14 cellular contexts compared by ENCODE assay signal in the genomic region with DNA sequence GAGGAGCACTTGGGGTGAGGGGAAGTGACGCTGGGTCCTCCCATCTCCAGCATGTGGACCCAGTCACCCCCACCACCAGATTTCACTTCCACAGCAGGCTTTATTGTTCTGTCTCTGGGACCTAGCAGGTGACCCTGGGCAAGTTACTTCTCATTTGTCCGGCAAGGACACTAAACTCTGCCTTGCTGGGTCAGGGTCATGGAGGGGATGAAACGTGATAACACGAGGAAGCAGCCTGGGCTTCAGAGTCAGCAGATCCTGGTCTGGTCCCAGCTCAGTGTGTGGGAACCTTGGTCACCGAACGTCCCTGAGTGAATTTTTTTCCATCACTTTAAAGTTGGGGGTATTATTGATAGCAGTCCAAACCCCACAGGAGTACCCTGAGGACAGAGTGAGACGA. TPM values are rescaled to one million over a fixed set of nuclear protein-coding genes. Genes with fewer than 3 reads are reported as not detected.
DNase-seq lines count a peak whose midpoint lies in the region; ATAC-seq and TF ChIP-seq lines count a peak whose summit lies in the region.
"Had no signal": no experiment of that assay in that cellular context is flagged by ENCODE, and none has a peak within 500 bp of the region (broad histone marks: within the 10 kb centered on the region; RNA-seq: fewer than 3 reads in every experiment).

No MANE protein-coding gene starts in this region.

- no peaks in the 10 kb centered on the region for H3K9me3 ChIP-seq in fibroblast of lung (ENCODE audit: control insufficient read depth, insufficient read depth, low read depth, low read length)
- H3K9me3 ChIP-seq in gastrocnemius medialis = no peaks in the 10 kb centered on the region

- TF ChIP-seq CTCF in fibroblast of lung (conservative IDR thresholded peaks at IDR 0.05 in 1 of 2, IDR thresholded peaks at IDR 0.05 in 1 of 2; ENCODE audit: low read depth in 1 of 2, low read length in 2 of 2) (no peak), gastrocnemius medialis (IDR thresholded peaks at IDR 0.05 in 4 of 5, conservative IDR thresholded peaks at IDR 0.05 in 1 of 5) (no peak)

- ATAC-seq in T-cell (replicated peaks in 1 of 4) = no peak
- peak in 1 of 2 donors; percentile 42 for ATAC-seq in gastrocnemius medialis

- H3K4me3 ChIP-seq in fibroblast of lung (replicated peaks in 1 of 4; ENCODE audit: control extremely low read depth in 1 of 4, insufficient read depth in 1 of 4, low read depth in 3 of 4, low read length in 4 of 4) (peak overlapping the region in 3 of 4 experiments; percentile 2 to 42 (median 16)), gastrocnemius medialis (peak overlapping the region in 2 of 4 donors; percentile 8 to 13)

- no peaks in the 10 kb centered on the region for H3K9me3 Mint-ChIP-seq in activated CD4-positive, alpha-beta T cell treated with anti-CD3 and anti-CD28 coated beads, Interleukin-2, amount 10 ng/mL, durations not matched to agents 24 days and 14 days
- H3K9me3 Mint-ChIP-seq in T-cell = no peaks in the 10 kb centered on the region
- no peaks in the 10 kb centered on the region for H3K9me3 Mint-ChIP-seq in T-helper 2 cell treated with Interferon-gamma antibody and Interleukin-4, amounts not matched to agents 5 μg/mL and 100 μg/mL, for 36 hours
- H3K9me3 Mint-ChIP-seq: activated B cell treated with CpG ODN at 0.5 μM for 24 hours had no signal

- H4K20me1 ChIP-seq in fibroblast of lung (ENCODE audit: control insufficient read depth, extremely low read depth, insufficient read depth, low read length) = no peaks in the 10 kb centered on the region

- H3K4me2 ChIP-seq in fibroblast of lung (ENCODE audit: extremely low read depth, insufficient read depth, low read length) = peak overlapping the region; percentile 59
- H3K4me2 ChIP-seq: KMS-11 had no signal

- H3K4me1 Mint-ChIP-seq in activated CD4-positive, alpha-beta T cell treated with anti-CD3 and anti-CD28 coated beads, Interleukin-2, amount 10 ng/mL, durations not matched to agents 24 days and 14 days = peaks cover 29% of the 10 kb centered on the region
- peaks cover 56 to 61% (median 60%) of the 10 kb centered on the region in 3 donors for H3K4me1 Mint-ChIP-seq in T-cell
- H3K4me1 Mint-ChIP-seq in T-helper 2 cell treated with Interferon-gamma antibody and Interleukin-4, amounts not matched to agents 5 μg/mL and 100 μg/mL, for 36 hours (ENCODE audit: low read depth) = peaks cover 31% of the 10 kb centered on the region

- H3K9ac ChIP-seq in fibroblast of lung (ENCODE audit: insufficient read depth, low read length) = no peak overlapping the region
- H3K9ac ChIP-seq: KMS-11 had no signal

- peak overlapping the region; percentile 82 for H3K27ac Mint-ChIP-seq in activated CD4-positive, alpha-beta T cell treated with anti-CD3 and anti-CD28 coated beads, Interleukin-2, amount 10 ng/mL, durations not matched to agents 24 days and 14 days
- peak overlapping the region; percentile 12 to 46 for H3K27ac Mint-ChIP-seq in T-cell
- H3K27ac Mint-ChIP-seq in T-helper 2 cell treated with Interferon-gamma antibody and Interleukin-4, amounts not matched to agents 5 μg/mL and 100 μg/mL, for 36 hours = no peak overlapping the region
- H3K27ac Mint-ChIP-seq: activated B cell treated with CpG ODN at 0.5 μM for 24 hours had no signal

- TF ChIP-seq POLR2A in gastrocnemius medialis (IDR thresholded peaks at IDR 0.05) = no peak

- no peaks in the 10 kb centered on the region for H3K27me3 Mint-ChIP-seq in activated CD4-positive, alpha-beta T cell treated with anti-CD3 and anti-CD28 coated beads, Interleukin-2, amount 10 ng/mL, durations not matched to agents 24 days and 14 days
- H3K27me3 Mint-ChIP-seq in T-cell = no peaks in the 10 kb centered on the region
- H3K27me3 Mint-ChIP-seq in T-helper 2 cell treated with Interferon-gamma antibody and Interleukin-4, amounts not matched to agents 5 μg/mL and 100 μg/mL, for 36 hours (ENCODE audit: low read depth) = no peaks in the 10 kb centered on the region
- H3K27me3 Mint-ChIP-seq: activated B cell treated with CpG ODN at 0.5 μM for 24 hours had no signal

- H3K79me2 ChIP-seq in fibroblast of lung (ENCODE audit: control insufficient read depth, insufficient read depth, low read length) = peaks cover 67% of the 10 kb centered on the region

- H3K27me3 ChIP-seq in fibroblast of lung (ENCODE audit: control insufficient read depth, insufficient read depth, low read length) = no peaks in the 10 kb centered on the region
- H3K27me3 ChIP-seq in gastrocnemius medialis = no peaks in the 10 kb centered on the region

- no peak overlapping the region for H3K27ac ChIP-seq in fibroblast of lung (ENCODE audit: insufficient read depth, low read length)
- peak overlapping the region; percentile 68 to 100 (median 98) for H3K27ac ChIP-seq in gastrocnemius medialis
- H3K27ac ChIP-seq: KMS-11 had no signal

- in situ Hi-C loops in gastrocnemius medialis (cut with MboI; ENCODE audit: low sequenced_read_pairs in 4 of 4) = loop anchor here (5.0 to 25.0 kb wide), 4 partner anchors 165 to 327 kb away; a partner anchor contains a TSS

- H3K4me1 ChIP-seq in fibroblast of lung (ENCODE audit: control insufficient read depth, extremely low read depth, insufficient read depth, low read length) = peaks cover 18% of the 10 kb centered on the region
- H3K4me1 ChIP-seq in gastrocnemius medialis = peaks cover 38 to 51% of the 10 kb centered on the region in 2 donors

- DNase-seq in activated CD4-positive, alpha-beta T cell treated with anti-CD3 and anti-CD28 coated beads, Interleukin-2, amount 10 ng/mL, durations not matched to agents 24 days and 14 days = no peak
- DNase-seq in activated CD4-positive, alpha-beta T cell treated with anti-CD3 and anti-CD28 coated beads, Interleukin-2, amount 50 U/mL, for 48 hours = no peak
- DNase-seq in T-cell (no peak), fibroblast of lung (ENCODE audit: low read depth in 2 of 2) (no peak), gastrocnemius medialis (no peak), NCI-H2171 (lab: John Stamatoyannopoulos, UW) (no peak)
- DNase-seq in T-helper 2 cell treated with Interferon-gamma antibody and Interleukin-4, amounts not matched to agents 5 μg/mL and 100 μg/mL, for 36 hours (ENCODE audit: low spot score) = no peak
- DNase-seq in NK-92 treated with Interleukin-12 subunit alpha and Interleukin-12 subunit beta, amount 100 ng/mL, for 24 hours (lab: John Stamatoyannopoulos, UW) = no peak
- DNase-seq: activated B cell treated with CpG ODN at 0.5 μM for 24 hours; activated gamma-delta T cell; effector CD4-positive, alpha-beta T cell; NCI-H2171 treated with DMSO at 0.1 percent for 48 hours; Right ventricle myocardium superior had no signal

- H2AFZ ChIP-seq in fibroblast of lung (ENCODE audit: low read length) = no peak overlapping the region

- intact Hi-C loops in activated CD4-positive, alpha-beta T cell treated with anti-CD3 and anti-CD28 coated beads, Interleukin-2, amount 10 ng/mL, durations not matched to agents 24 days and 14 days (cut with micrococcal nuclease) = loop anchor here (10.0 kb wide), 1 partner anchor 457 kb away; a partner anchor contains a TSS
- intact Hi-C loops in gastrocnemius medialis (cut with DNase I; ENCODE audit: low total_unique reads) = no loop called here

- POLR2A ChIA-PET in T-cell (lab: Charles Lee) = no interaction called here

- CTCF ChIA-PET in T-cell (lab: Charles Lee) = no interaction called here

- H3K36me3 Mint-ChIP-seq in activated CD4-positive, alpha-beta T cell treated with anti-CD3 and anti-CD28 coated beads, Interleukin-2, amount 10 ng/mL, durations not matched to agents 24 days and 14 days (ENCODE audit: low read depth) = peaks cover 63% of the 10 kb centered on the region
- peaks cover 19% of the 10 kb centered on the region for H3K36me3 Mint-ChIP-seq in T-cell
- peaks cover 55% of the 10 kb centered on the region for H3K36me3 Mint-ChIP-seq in T-helper 2 cell treated with Interferon-gamma antibody and Interleukin-4, amounts not matched to agents 5 μg/mL and 100 μg/mL, for 36 hours (ENCODE audit: low read depth)

- no peak overlapping the region for H3K4me3 Mint-ChIP-seq in activated CD4-positive, alpha-beta T cell treated with anti-CD3 and anti-CD28 coated beads, Interleukin-2, amount 10 ng/mL, durations not matched to agents 24 days and 14 days
- peak overlapping the region in 2 of 3 donors; percentile 17 to 91 for H3K4me3 Mint-ChIP-seq in T-cell
- H3K4me3 Mint-ChIP-seq in T-helper 2 cell treated with Interferon-gamma antibody and Interleukin-4, amounts not matched to agents 5 μg/mL and 100 μg/mL, for 36 hours = no peak overlapping the region
- H3K4me3 Mint-ChIP-seq: activated B cell treated with CpG ODN at 0.5 μM for 24 hours had no signal

- H3K36me3 ChIP-seq in fibroblast of lung (ENCODE audit: control insufficient read depth, insufficient read depth, low read length) (peaks cover 28% of the 10 kb centered on the region), gastrocnemius medialis (peaks cover 4 to 45% of the 10 kb centered on the region in 2 donors)

RNA-seq across cellular contexts. Expression of a gene that starts 3.9 kb away (rescaled TPM):
- total RNA-seq in activated CD4-positive, alpha-beta T cell treated with anti-CD3 and anti-CD28 coated beads, Interleukin-2, amount 10 ng/mL, durations not matched to agents 24 days and 14 days = 233 and 246 TPM in 2 replicates
- total RNA-seq in T-cell (100 to 1,000 TPM; 116 to 177 (median 149) TPM), fibroblast of lung (75.2 and 135 TPM in 2 replicates), gastrocnemius medialis (100 to 1,000 TPM; 113 to 181 (median 162) TPM)
- polyA plus RNA-seq in fibroblast of lung = 158 and 303 TPM in 2 replicates
- polyA plus RNA-seq in fibroblast of lung (2012) = 188 and 340 TPM in 2 replicates
- polyA minus RNA-seq in fibroblast of lung (ENCODE audit: low replicate concordance) = 759 and 1,104 TPM in 2 replicates

RNA-seq across cellular contexts. Expression of a gene that starts 21.0 kb away (rescaled TPM):
- total RNA-seq in activated CD4-positive, alpha-beta T cell treated with anti-CD3 and anti-CD28 coated beads, Interleukin-2, amount 10 ng/mL, durations not matched to agents 24 days and 14 days = 66.3 and 70.2 TPM in 2 replicates
- total RNA-seq in T-cell (100 to 1,000 TPM in 2 of 5 donors, 10 to 100 TPM in 3; 54.7 to 139 (median 60.4) TPM), fibroblast of lung (34.2 and 57.6 TPM in 2 replicates), gastrocnemius medialis (100 to 1,000 TPM; 124 to 208 (median 178) TPM)
- 104 and 135 TPM in 2 replicates for polyA plus RNA-seq in fibroblast of lung
- polyA plus RNA-seq in fibroblast of lung (2012) = 97.8 and 126 TPM in 2 replicates
- polyA minus RNA-seq in fibroblast of lung (ENCODE audit: low replicate concordance) = 291 and 368 TPM in 2 replicates

RNA-seq across cellular contexts. Expression of a gene that starts 35.3 kb away (rescaled TPM):
- 25.9 and 27.3 TPM in 2 replicates for total RNA-seq in activated CD4-positive, alpha-beta T cell treated with anti-CD3 and anti-CD28 coated beads, Interleukin-2, amount 10 ng/mL, durations not matched to agents 24 days and 14 days
- total RNA-seq in T-cell (100 to 1,000 TPM in 1 of 5 donors, 10 to 100 TPM in 4; 72.3 to 122 (median 85.5) TPM), fibroblast of lung (37.0 and 47.9 TPM in 2 replicates), gastrocnemius medialis (10 to 100 TPM; 17.0 to 35.3 (median 25.0) TPM)
- 24.6 and 26.1 TPM in 2 replicates for polyA plus RNA-seq in fibroblast of lung
- polyA plus RNA-seq in fibroblast of lung (2012) = 45.7 and 45.9 TPM in 2 replicates
- 144 and 168 TPM in 2 replicates for polyA minus RNA-seq in fibroblast of lung (ENCODE audit: low replicate concordance)

RNA-seq across cellular contexts. Expression of a gene that starts 52.5 kb away (rescaled TPM):
- 64.3 and 64.6 TPM in 2 replicates for total RNA-seq in activated CD4-positive, alpha-beta T cell treated with anti-CD3 and anti-CD28 coated beads, Interleukin-2, amount 10 ng/mL, durations not matched to agents 24 days and 14 days
- total RNA-seq in T-cell (10 to 100 TPM; 37.3 to 60.3 (median 55.8) TPM), fibroblast of lung (39.5 and 50.0 TPM in 2 replicates), gastrocnemius medialis (10 to 100 TPM; 18.7 to 49.3 (median 23.5) TPM)
- 14.9 and 21.2 TPM in 2 replicates for polyA plus RNA-seq in fibroblast of lung
- polyA plus RNA-seq in fibroblast of lung (2012) = 22.7 and 36.0 TPM in 2 replicates
- 46.4 and 61.5 TPM in 2 replicates for polyA minus RNA-seq in fibroblast of lung (ENCODE audit: low replicate concordance)

RNA-seq across cellular contexts. Expression of a gene that starts 53.0 kb away (rescaled TPM):
- 86.8 and 89.5 TPM in 2 replicates for total RNA-seq in activated CD4-positive, alpha-beta T cell treated with anti-CD3 and anti-CD28 coated beads, Interleukin-2, amount 10 ng/mL, durations not matched to agents 24 days and 14 days
- total RNA-seq in T-cell (10 to 100 TPM; 52.9 to 64.1 (median 57.8) TPM), fibroblast of lung (55.0 and 72.7 TPM in 2 replicates), gastrocnemius medialis (100 to 1,000 TPM; 105 to 172 (median 168) TPM)
- 38.9 and 44.0 TPM in 2 replicates for polyA plus RNA-seq in fibroblast of lung
- polyA plus RNA-seq in fibroblast of lung (2012) = 92.3 and 104 TPM in 2 replicates
- 91.5 and 109 TPM in 2 replicates for polyA minus RNA-seq in fibroblast of lung (ENCODE audit: low replicate concordance)

Comparison
In these comparisons a context has a peak if more than half of its experiments do, and no peak if none do; other contexts are left out.
1. H3K4me3 Mint-ChIP-seq: peak in T-cell (2 of 3); none in activated CD4-positive, alpha-beta T cell treated with anti-CD3 and anti-CD28 coated beads, Interleukin-2, amount 10 ng/mL, durations not matched to agents 24 days and 14 days (single experiment) and T-helper 2 cell treated with Interferon-gamma antibody and Interleukin-4, amounts not matched to agents 5 μg/mL and 100 μg/mL, for 36 hours (single experiment).